In the genomic region with DNA sequence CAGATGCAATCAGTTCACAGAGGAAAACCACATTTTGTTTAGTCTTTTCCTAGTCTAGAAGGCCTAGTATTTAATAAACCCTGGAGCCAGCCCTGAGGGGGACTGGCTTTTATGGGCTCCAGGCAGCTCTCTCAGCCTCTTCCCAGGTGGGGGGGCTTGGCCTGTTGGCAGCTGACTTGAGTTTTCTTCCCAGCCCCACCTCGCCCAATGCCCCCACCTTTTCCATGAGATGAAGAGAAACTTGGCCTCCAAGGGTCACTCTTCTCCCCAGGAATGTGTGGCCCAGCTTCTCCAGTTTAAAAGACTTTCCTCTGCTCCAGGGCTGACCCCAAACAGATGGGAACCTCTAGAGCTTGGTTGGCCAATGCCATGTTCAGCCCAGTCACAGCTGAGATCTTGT, we compare ENCODE assay signal across 15 cellular contexts.
DNase-seq lines count a peak whose midpoint lies in the region; ATAC-seq and TF ChIP-seq lines count a peak whose summit lies in the region.
"Had no signal": no experiment of that assay in that cellular context is flagged by ENCODE, and none has a peak within 500 bp of the region (broad histone marks: within the 10 kb centered on the region; RNA-seq: fewer than 3 reads in every experiment).

No MANE protein-coding gene starts in this region.

- DNase-seq in H9 (no peak), RWPE2 (ENCODE audit: low spot score) (peak; percentile 62), endodermal cell (no peak), sigmoid colon (peak; percentile 12), DMS79 treated with DMSO at 0.1 percent for 48 hours (lab: John Stamatoyannopoulos, UW) (no peak), COLO829 (ENCODE audit: low spot score) (no peak), NCI-H2081 (lab: John Stamatoyannopoulos, UW) (no peak)
- DNase-seq: ACHN; BE2C; C1 segment of cervical spinal cord; CD4-positive, alpha-beta T cell; DND-41; EL; HCEC 1CT had no signal

- H2BK12ac ChIP-seq in H9 (ENCODE audit: insufficient read length, low read depth, low read length) = no peak overlapping the region

- no peak overlapping the region for H4K5ac ChIP-seq in H9 (ENCODE audit: insufficient read length, low read depth, low read length)

- no peak overlapping the region for H3K4me3 ChIP-seq in RWPE2 (ENCODE audit: severe bottlenecking)
- H3K4me3 ChIP-seq in endodermal cell (ENCODE audit: low read length) = no peak overlapping the region
- H3K4me3 ChIP-seq in sigmoid colon = no peak overlapping the region
- H3K4me3 ChIP-seq: GM12878 had no signal

- H3K18ac ChIP-seq in H9 (ENCODE audit: insufficient read length, low read depth, low read length) = peak overlapping the region; percentile 29

- no CpG with 5 or more reads among the region's 1 CpG for WGBS in H9 (ENCODE audit: extremely low coverage, insufficient read length, low lambda C conversion rate)
- WGBS in endodermal cell (ENCODE audit: insufficient coverage in 1 of 2, insufficient read length in 1 of 2), 2 experiments = 80 to 84% methylated on average over 1 of the region's 1 CpG
- WGBS in sigmoid colon, 2 donors = 81 to 82% methylated on average over 1 of the region's 1 CpG

- H3T11ph ChIP-seq in H9 (ENCODE audit: low read length) = no peak overlapping the region

- H3K9ac ChIP-seq in H9 (ENCODE audit: extremely low read depth, insufficient read length, low read length) (no peak overlapping the region), endodermal cell (ENCODE audit: extremely low read depth, low read length, poor library complexity, severe bottlenecking) (no peak overlapping the region)

- H3K27me3 ChIP-seq in H9 (ENCODE audit: insufficient read depth, low read length) = no peaks in the 10 kb centered on the region; the same call in 1 of the 2 replicates
- H3K27me3 ChIP-seq in RWPE2 (ENCODE audit: insufficient read depth, poor library complexity, severe bottlenecking) = peaks cover 28% of the 10 kb centered on the region
- H3K27me3 ChIP-seq in endodermal cell (ENCODE audit: control insufficient read depth, insufficient read depth, low read length, poor library complexity, severe bottlenecking) = peaks cover 68% of the 10 kb centered on the region
- peaks cover 4 to 59% (median 19%) of the 10 kb centered on the region in 3 donors for H3K27me3 ChIP-seq in sigmoid colon

- H4K20me1 ChIP-seq in H9 (ENCODE audit: control insufficient read depth, insufficient read depth, insufficient read length) = no peaks in the 10 kb centered on the region

- no peaks in the 10 kb centered on the region for H3K79me2 ChIP-seq in H9 (ENCODE audit: insufficient read depth, low read length)

- TF ChIP-seq CTCF in H9 (conservative IDR thresholded peaks at IDR 0.05) (no peak), RWPE2 (IDR thresholded peaks at IDR 0.05; ENCODE audit: poor library complexity, severe bottlenecking) (no peak), endodermal cell (conservative IDR thresholded peaks at IDR 0.05) (no peak), sigmoid colon (IDR thresholded peaks at IDR 0.05) (no peak)

- H3K27ac ChIP-seq in H9 (ENCODE audit: insufficient read length, low read depth, low read length) (no peak overlapping the region), RWPE2 (ENCODE audit: poor library complexity, severe bottlenecking) (no peak overlapping the region), endodermal cell (ENCODE audit: low read depth, low read length) (no peak overlapping the region), sigmoid colon (no peak overlapping the region)

- no peaks in the 10 kb centered on the region for H3K9me3 ChIP-seq in H9 (ENCODE audit: control insufficient read depth, low read depth, low read length)
- no peaks in the 10 kb centered on the region for H3K9me3 ChIP-seq in RWPE2 (ENCODE audit: severe bottlenecking)
- H3K9me3 ChIP-seq in endodermal cell (ENCODE audit: control insufficient read depth, low read length) = no peaks in the 10 kb centered on the region
- no peaks in the 10 kb centered on the region for H3K9me3 ChIP-seq in sigmoid colon
- H3K9me3 ChIP-seq: BE2C had no signal

- H2BK5ac ChIP-seq in H9 (ENCODE audit: insufficient read length, low read length) = no peak overlapping the region

- H3K23me2 ChIP-seq in H9 (ENCODE audit: insufficient read length, low read depth, low read length, poor library complexity, severe bottlenecking) = no peaks in the 10 kb centered on the region

- no peak overlapping the region; the same call in 1 of the 2 replicates for H3K4ac ChIP-seq in H9 (ENCODE audit: low read depth, low read length)

- no peak overlapping the region for H3K56ac ChIP-seq in H9 (ENCODE audit: insufficient read length, low read depth, low read length)

- no peak overlapping the region for H3K23ac ChIP-seq in H9 (ENCODE audit: insufficient read length, low read depth, low read length)

- no peaks in the 10 kb centered on the region for H3K36me3 ChIP-seq in RWPE2 (ENCODE audit: low read depth)
- no peaks in the 10 kb centered on the region for H3K36me3 ChIP-seq in endodermal cell (ENCODE audit: control insufficient read depth, insufficient read depth, low read length)
- no peaks in the 10 kb centered on the region for H3K36me3 ChIP-seq in sigmoid colon
- H3K36me3 ChIP-seq: BE2C had no signal

- H3K14ac ChIP-seq in H9 (ENCODE audit: insufficient read depth, low read length) = no peak overlapping the region

- H4K8ac ChIP-seq in H9 (replicated peaks; ENCODE audit: insufficient read length, low read depth, low read length) = no peak overlapping the region

- no peak overlapping the region for H2BK20ac ChIP-seq in H9 (ENCODE audit: low read depth, low read length, poor library complexity, severe bottlenecking)

- H3K36me3 Mint-ChIP-seq in H9 (ENCODE audit: insufficient read depth in 1 of 3, low read depth in 3 of 3) (no peaks in the 10 kb centered on the region), endodermal cell (ENCODE audit: low read depth) (no peaks in the 10 kb centered on the region)

- TF ChIP-seq POLR2A in sigmoid colon (IDR thresholded peaks at IDR 0.05) = no peak

- no peaks in the 10 kb centered on the region for H3K79me1 ChIP-seq in H9 (ENCODE audit: insufficient read depth, low read depth, low read length, poor library complexity, severe bottlenecking)

- H3K9me3 Mint-ChIP-seq in H9 (no peaks in the 10 kb centered on the region; a peak in 1 of 5 replicates), endodermal cell (no peaks in the 10 kb centered on the region)
- H3K9me3 Mint-ChIP-seq: CD4-positive, alpha-beta T cell had no signal

- H2AK5ac ChIP-seq in H9 (ENCODE audit: insufficient read length, low read length) = no peak overlapping the region

- ATAC-seq in RWPE2 (ENCODE audit: low read depth) = no peak
- ATAC-seq: GM12878 had no signal

- no peak overlapping the region for H3K4me2 ChIP-seq in H9 (ENCODE audit: insufficient read depth, insufficient read length, low read length)

- H2BK15ac ChIP-seq in H9 (ENCODE audit: low read depth, low read length) = no peak overlapping the region

- no peak overlapping the region for H3K27ac Mint-ChIP-seq in H9
- peak overlapping the region; percentile 2 for H3K27ac Mint-ChIP-seq in endodermal cell
- H3K27ac Mint-ChIP-seq: CD4-positive, alpha-beta T cell had no signal

- H3K27me3 Mint-ChIP-seq in H9 (ENCODE audit: low read depth) = peaks cover 86% of the 10 kb centered on the region
- H3K27me3 Mint-ChIP-seq in endodermal cell (ENCODE audit: insufficient read depth) = peaks cover 82% of the 10 kb centered on the region

- H4K91ac ChIP-seq in H9 (ENCODE audit: insufficient read length, low read depth, low read length) = no peak overlapping the region

- H3K4me1 ChIP-seq in H9 (ENCODE audit: insufficient read depth, low read length) (peaks cover 6% of the 10 kb centered on the region; the same call in 1 of the 2 replicates), RWPE2 (ENCODE audit: insufficient read depth, poor library complexity, severe bottlenecking) (no peaks in the 10 kb centered on the region), endodermal cell (ENCODE audit: control insufficient read depth, insufficient read depth, low read length) (peaks cover 4% of the 10 kb centered on the region), sigmoid colon (no peaks in the 10 kb centered on the region)
- H3K4me1 ChIP-seq: BE2C had no signal

- H3K4me3 Mint-ChIP-seq in H9 (no peak overlapping the region), endodermal cell (no peak overlapping the region)
- H3K4me3 Mint-ChIP-seq: CD4-positive, alpha-beta T cell had no signal

- H3K4me1 Mint-ChIP-seq in H9 = peaks cover 46 to 55% of the 10 kb centered on the region in 2 experiments
- peaks cover 23% of the 10 kb centered on the region for H3K4me1 Mint-ChIP-seq in endodermal cell

- no peak for TF ChIP-seq EP300 in sigmoid colon (IDR thresholded peaks at IDR 0.05)

- H2BK120ac ChIP-seq in H9 (ENCODE audit: low read depth, low read length, poor library complexity, severe bottlenecking) = no peak overlapping the region

- intact Hi-C loops in sigmoid colon (cut with DNase I) = no loop called here

- H2AFZ ChIP-seq in H9 (ENCODE audit: low read length) = no peak overlapping the region

Comparison
In these comparisons a context has a peak if more than half of its experiments do, and no peak if none do; other contexts are left out.
1. DNase-seq: peak in RWPE2 (single experiment) and sigmoid colon (single experiment); none in H9 (single experiment), endodermal cell (single experiment), DMS79 treated with DMSO at 0.1 percent for 48 hours (single experiment), COLO829 (single experiment) and NCI-H2081 (0 of 2).